In genomic region chrX:13888284-13888683, GRCh38 we compare ENCODE assay signal across 24 cellular contexts.
DNase-seq lines count a peak whose midpoint lies in the region; ATAC-seq and TF ChIP-seq lines count a peak whose summit lies in the region.
"Had no signal": no experiment of that assay in that cellular context is flagged by ENCODE, and none has a peak within 500 bp of the region (broad histone marks: within the 10 kb centered on the region; RNA-seq: fewer than 3 reads in every experiment).

No MANE protein-coding gene starts in this region.

- H3K9me2 ChIP-seq in GM23338 (ENCODE audit: insufficient read depth) = no peaks in the 10 kb centered on the region

- H4K20me1 ChIP-seq in GM23338 (replicated peaks; ENCODE audit: insufficient read depth) (no peaks in the 10 kb centered on the region), osteoblast (ENCODE audit: insufficient read depth, low read length) (no peaks in the 10 kb centered on the region)

- H2AFZ ChIP-seq in GM23338 = no peak overlapping the region
- H2AFZ ChIP-seq in osteoblast (ENCODE audit: low read length) = peak overlapping the region; percentile 21
- H2AFZ ChIP-seq: PC-9 had no signal

- H3K79me2 ChIP-seq in GM23338 (replicated peaks; ENCODE audit: insufficient read depth) = peaks cover 74% of the 10 kb centered on the region
- H3K79me2 ChIP-seq in osteoblast (ENCODE audit: insufficient read depth, low read length) = no peaks in the 10 kb centered on the region

- H3K27ac Mint-ChIP-seq in GM23338 = no peak overlapping the region
- H3K27ac Mint-ChIP-seq in brain = peak overlapping the region; percentile 48 to 93 (median 76)
- H3K27ac Mint-ChIP-seq: activated CD4-positive, alpha-beta memory T cell treated with anti-CD3 and anti-CD28 coated beads for 36 hours; memory B cell; naive thymus-derived CD8-positive, alpha-beta T cell; T-helper 17 cell had no signal

- no peak overlapping the region for H3K4me3 Mint-ChIP-seq in GM23338
- H3K4me3 Mint-ChIP-seq in brain = peak overlapping the region in 1 of 5 experiments; percentile 40
- H3K4me3 Mint-ChIP-seq: activated CD4-positive, alpha-beta memory T cell treated with anti-CD3 and anti-CD28 coated beads for 36 hours; memory B cell; naive thymus-derived CD8-positive, alpha-beta T cell; T-helper 17 cell had no signal

- H3K4me1 Mint-ChIP-seq in GM23338 (peaks cover 46% of the 10 kb centered on the region), brain (peaks cover 87% of the 10 kb centered on the region)
- H3K4me1 Mint-ChIP-seq: memory B cell; naive thymus-derived CD8-positive, alpha-beta T cell; T-helper 17 cell had no signal

- H3K4me3 ChIP-seq in GM23338 (no peak overlapping the region), osteoblast (ENCODE audit: insufficient read depth, low read length) (peak overlapping the region; percentile 16)
- H3K4me3 ChIP-seq: PC-9, prostate gland had no signal

- H3K4me2 ChIP-seq in GM23338 (0 out of 2 replicates have a peak overlapping the region, but pooled peaks have one; percentile 8), osteoblast (ENCODE audit: insufficient read depth, low read length) (peak overlapping the region; percentile 15)
- H3K4me2 ChIP-seq: PC-9 had no signal

- no peak for TF ChIP-seq CTCF in GM23338 (conservative IDR thresholded peaks at IDR 0.05; ENCODE audit: low read depth in 2 of 2)
- TF ChIP-seq CTCF in brain (conservative IDR thresholded peaks at IDR 0.05) = no peak
- TF ChIP-seq CTCF in osteoblast (IDR thresholded peaks at IDR 0.05; ENCODE audit: extremely low read depth, low read depth, low read length) = no peak

- H3K36me3 Mint-ChIP-seq in GM23338 (ENCODE audit: low read depth) (0 out of 3 replicates have a peak, but pooled peaks cover 3% of the 10 kb centered on the region), brain (peaks cover 19% of the 10 kb centered on the region)
- H3K36me3 Mint-ChIP-seq: activated CD4-positive, alpha-beta memory T cell treated with anti-CD3 and anti-CD28 coated beads for 36 hours; memory B cell; naive thymus-derived CD8-positive, alpha-beta T cell had no signal

- H3K9me3 Mint-ChIP-seq in GM23338 (no peaks in the 10 kb centered on the region), brain (no peaks in the 10 kb centered on the region)
- H3K9me3 Mint-ChIP-seq: activated CD4-positive, alpha-beta memory T cell treated with anti-CD3 and anti-CD28 coated beads for 36 hours; memory B cell; naive thymus-derived CD8-positive, alpha-beta T cell had no signal

- no peak overlapping the region for H3K27ac ChIP-seq in GM23338 (ENCODE audit: low read depth)
- peak overlapping the region; percentile 19 for H3K27ac ChIP-seq in osteoblast (ENCODE audit: low read depth, low read length)
- H3K27ac ChIP-seq: PC-9, prostate gland, VCaP had no signal

- DNase-seq in GM23338 (ENCODE audit: low spot score) (no peak), hypothalamus (lab: John Stamatoyannopoulos, UW) (peak in 30 of 51 donors; percentile 1 to 67 (median 16)), osteoblast (ENCODE audit: insufficient read length, low spot score, missing footprints) (no peak), HT-29 (ENCODE audit: low spot score) (no peak), amniotic stem cell (lab: John Stamatoyannopoulos, UW) (no peak), MV-4-11 (lab: John Stamatoyannopoulos, UW) (no peak)
- DNase-seq: activated CD4-positive, alpha-beta memory T cell treated with anti-CD3 and anti-CD28 coated beads for 36 hours; activated gamma-delta T cell treated with Interleukin-2 at 50 U/mL for 16 hours; DMS53; GF-D8; IMR-90; kidney; naive thymus-derived CD8-positive, alpha-beta T cell; NCI-H1436; PC-9; small intestine; stimulated activated naive CD4-positive, alpha-beta T cell treated with Interleukin-2 at 50 U/mL for 16 hours; T-helper 17 cell; trophoblast cell had no signal

- ATAC-seq in GM23338 = no peak
- no peak for ATAC-seq in GM19395 (IDR thresholded peaks at IDR 0.05; ENCODE audit: unreplicated experiment)
- ATAC-seq: naive thymus-derived CD8-positive, alpha-beta T cell; T-helper 17 cell had no signal

- H3K27me3 ChIP-seq in GM23338 (ENCODE audit: insufficient read depth) (no peaks in the 10 kb centered on the region), osteoblast (ENCODE audit: insufficient read depth, low read length) (peaks cover 11% of the 10 kb centered on the region)

- H3K9me3 ChIP-seq in osteoblast (ENCODE audit: low read depth, low read length) = no peaks in the 10 kb centered on the region
- H3K9me3 ChIP-seq: prostate gland had no signal

- H3K4me1 ChIP-seq in GM23338 (ENCODE audit: insufficient read depth) = peaks cover 28% of the 10 kb centered on the region
- H3K4me1 ChIP-seq in osteoblast (ENCODE audit: insufficient read depth, low read length) = peaks cover 2% of the 10 kb centered on the region
- H3K4me1 ChIP-seq: prostate gland had no signal

- no peaks in the 10 kb centered on the region for H3F3A ChIP-seq in GM23338 (replicated peaks; ENCODE audit: low read depth)

- H3K27me3 Mint-ChIP-seq in GM23338 (ENCODE audit: insufficient read depth, low read depth, poor library complexity) (no peaks in the 10 kb centered on the region), brain (no peaks in the 10 kb centered on the region)
- H3K27me3 Mint-ChIP-seq: activated CD4-positive, alpha-beta memory T cell treated with anti-CD3 and anti-CD28 coated beads for 36 hours; memory B cell had no signal

- H3K36me3 ChIP-seq in GM23338 (ENCODE audit: insufficient read depth) (no peaks in the 10 kb centered on the region), osteoblast (ENCODE audit: insufficient read depth, low read length) (no peaks in the 10 kb centered on the region)
- H3K36me3 ChIP-seq: prostate gland had no signal

TF ChIP-seq in GM23338, 12 proteins besides CTCF, POLR2A, EP300 and RAD21 (continues in another document):
- TF ChIP-seq STAT1 (IDR thresholded peaks at IDR 0.05; ENCODE audit: unreplicated experiment) = no peak
- TF ChIP-seq ETS1 (IDR thresholded peaks at IDR 0.05) = no peak
- TF ChIP-seq ZNF114 (CRISPR knock-in tag; IDR thresholded peaks at IDR 0.05) = no peak

Comparison
In these comparisons a context has a peak if more than half of its experiments do, and no peak if none do; other contexts are left out.
1. DNase-seq: peak in hypothalamus (30 of 51); none in GM23338 (single experiment), osteoblast (single experiment), HT-29 (single experiment), amniotic stem cell (single experiment) and MV-4-11 (single experiment).